In genomic region chr2:73176205-73176880, GRCh38 we compare ENCODE assay signal across 8 cellular contexts.
DNase-seq lines count a peak whose midpoint lies in the region; ATAC-seq lines count a peak whose summit lies in the region.

No MANE protein-coding gene starts in this region.

- H3K4me3 Mint-ChIP-seq in dendritic cell treated with granulocyte-macrophage colony-stimulating factor and Interleukin-4, amounts not matched to agents 40 ng/mL and 50 ng/mL, for 4 days: peak overlapping the region; percentile 88

- peak overlapping the region; percentile 46 for H3K4me3 ChIP-seq in mucosa of stomach (ENCODE audit: low read length)

- ATAC-seq in HG03108 (IDR thresholded peaks at IDR 0.05; ENCODE audit: unreplicated experiment) (no peak), GM18519 (IDR thresholded peaks at IDR 0.05; ENCODE audit: low FRiP score, unreplicated experiment) (no peak), HG03457 (IDR thresholded peaks at IDR 0.05; ENCODE audit: unreplicated experiment) (no peak), GM21786 (IDR thresholded peaks at IDR 0.05; ENCODE audit: unreplicated experiment) (no peak)

- H3K36me3 ChIP-seq in mucosa of stomach (ENCODE audit: control insufficient read depth, insufficient read depth, low read length): no peaks in the 10 kb centered on the region

- peaks cover 28% of the 10 kb centered on the region for H3K4me1 ChIP-seq in mucosa of stomach (ENCODE audit: control insufficient read depth, insufficient read depth, low read length)

- H3K4me1 Mint-ChIP-seq in dendritic cell treated with granulocyte-macrophage colony-stimulating factor and Interleukin-4, amounts not matched to agents 40 ng/mL and 50 ng/mL, for 4 days (ENCODE audit: low read depth): peaks cover 16% of the 10 kb centered on the region

- H3K36me3 Mint-ChIP-seq in dendritic cell treated with granulocyte-macrophage colony-stimulating factor and Interleukin-4, amounts not matched to agents 40 ng/mL and 50 ng/mL, for 4 days (ENCODE audit: low read depth): peaks cover 5% of the 10 kb centered on the region

- peak; percentile 42 for DNase-seq in EH (ENCODE audit: low read depth)
- peak; percentile 25 for DNase-seq in NCI-H69 (lab: John Stamatoyannopoulos, UW)

- intact Hi-C loops in dendritic cell treated with granulocyte-macrophage colony-stimulating factor and Interleukin-4, amounts not matched to agents 40 ng/mL and 50 ng/mL, for 4 days (cut with micrococcal nuclease): loop anchor here (2.0 to 5.0 kb wide), 2 partner anchors 56 to 89 kb away; partner anchors contain the start of gene PRADC1

- peaks cover 57% of the 10 kb centered on the region for H3K27me3 ChIP-seq in mucosa of stomach (ENCODE audit: control insufficient read depth, insufficient read depth, low read length)

- H3K27ac Mint-ChIP-seq in dendritic cell treated with granulocyte-macrophage colony-stimulating factor and Interleukin-4, amounts not matched to agents 40 ng/mL and 50 ng/mL, for 4 days: no peak overlapping the region

- H3K9ac ChIP-seq in mucosa of stomach (ENCODE audit: low read length): peak overlapping the region; percentile 54

- H3K9me3 ChIP-seq in mucosa of stomach (ENCODE audit: control insufficient read depth, low read length): no peaks in the 10 kb centered on the region

- no peaks in the 10 kb centered on the region for H3K9me3 Mint-ChIP-seq in dendritic cell treated with granulocyte-macrophage colony-stimulating factor and Interleukin-4, amounts not matched to agents 40 ng/mL and 50 ng/mL, for 4 days

- peaks cover 83% of the 10 kb centered on the region for H3K27me3 Mint-ChIP-seq in dendritic cell treated with granulocyte-macrophage colony-stimulating factor and Interleukin-4, amounts not matched to agents 40 ng/mL and 50 ng/mL, for 4 days
